Comparison of ENCODE assay signal across 1 cellular context in the genomic region with DNA sequence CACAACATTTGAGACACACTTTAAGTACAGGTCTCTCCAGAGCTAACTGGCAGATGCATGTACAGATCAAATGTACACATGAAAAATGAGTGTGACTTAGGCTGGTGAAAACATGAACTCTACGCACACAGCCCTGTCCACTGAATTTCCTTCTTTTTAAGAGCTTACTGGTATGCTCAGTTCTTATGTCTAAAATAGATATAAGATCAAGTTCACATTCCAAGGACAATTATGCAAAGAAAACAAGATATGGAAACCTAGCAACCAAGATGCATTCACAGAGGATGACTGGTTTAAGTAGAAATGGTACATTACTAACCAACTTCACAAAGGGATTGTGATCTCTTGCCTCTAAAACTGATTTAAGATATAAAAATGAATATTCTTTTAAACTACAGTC.
TF ChIP-seq lines count a peak whose summit lies in the region.

No MANE protein-coding gene starts in this region.

TF ChIP-seq in GM23338, 12 proteins besides CTCF, POLR2A, EP300 and RAD21 (continued from another document):
- TF ChIP-seq POLR2AphosphoS5 (IDR thresholded peaks at IDR 0.05; ENCODE audit: low read depth) = no peak
- TF ChIP-seq, protein P1, sequence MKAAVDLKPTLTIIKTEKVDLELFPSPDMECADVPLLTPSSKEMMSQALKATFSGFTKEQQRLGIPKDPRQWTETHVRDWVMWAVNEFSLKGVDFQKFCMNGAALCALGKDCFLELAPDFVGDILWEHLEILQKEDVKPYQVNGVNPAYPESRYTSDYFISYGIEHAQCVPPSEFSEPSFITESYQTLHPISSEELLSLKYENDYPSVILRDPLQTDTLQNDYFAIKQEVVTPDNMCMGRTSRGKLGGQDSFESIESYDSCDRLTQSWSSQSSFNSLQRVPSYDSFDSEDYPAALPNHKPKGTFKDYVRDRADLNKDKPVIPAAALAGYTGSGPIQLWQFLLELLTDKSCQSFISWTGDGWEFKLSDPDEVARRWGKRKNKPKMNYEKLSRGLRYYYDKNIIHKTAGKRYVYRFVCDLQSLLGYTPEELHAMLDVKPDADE (IDR thresholded peaks at IDR 0.05) = no peak
